8 cellular contexts compared by ENCODE assay signal in the genomic region with DNA sequence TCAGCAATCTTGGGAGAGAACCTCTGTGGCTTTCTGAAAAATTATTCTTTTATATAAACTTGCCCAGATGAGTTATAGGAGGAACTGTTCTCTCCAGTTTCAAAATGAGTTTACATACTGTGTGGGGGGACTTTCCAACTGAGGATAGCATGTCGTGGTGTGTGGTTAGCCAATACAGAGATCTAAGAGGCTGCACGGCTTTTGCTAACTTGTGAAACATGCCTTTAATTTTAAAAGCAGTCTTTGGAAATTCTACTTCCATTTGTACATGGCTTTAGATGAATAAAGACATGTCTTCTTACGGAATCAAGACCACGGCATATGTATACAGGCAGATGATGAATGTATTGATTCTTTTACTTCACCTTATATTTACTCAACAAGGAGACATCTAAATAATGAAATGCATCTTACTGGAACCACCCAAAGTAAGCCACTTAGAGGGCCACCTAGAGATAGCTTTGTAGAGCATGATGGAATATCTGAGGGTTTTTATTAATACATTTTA. TPM values are rescaled to one million over a fixed set of nuclear protein-coding genes. Genes with fewer than 3 reads are reported as not detected.
DNase-seq lines count a peak whose midpoint lies in the region; ATAC-seq, FAIRE-seq and TF ChIP-seq lines count a peak whose summit lies in the region.
"Had no signal": no experiment of that assay in that cellular context is flagged by ENCODE, and none has a peak within 500 bp of the region (broad histone marks: within the 10 kb centered on the region; RNA-seq: fewer than 3 reads in every experiment).

No MANE protein-coding gene starts in this region.

- FAIRE-seq in GM19239 (lab: Jason Lieb, UNC) (peak; percentile 87), H54 (lab: Jason Lieb, UNC) (no peak)
- FAIRE-seq: pancreas had no signal

- DNase-seq in GM19239 (ENCODE audit: insufficient read length, low spot score) (no peak), T-helper 22 cell (ENCODE audit: low read depth) (peak; percentile 56), left kidney (ENCODE audit: low read depth, low spot score) (peak; percentile 69), foreskin fibroblast (no peak), SJCRH30 (no peak), H54 (ENCODE audit: insufficient read length, low spot score) (no peak)
- DNase-seq: pancreas had no signal

- no peaks in the 10 kb centered on the region for H3K4me1 ChIP-seq in SJCRH30
- H3K4me1 ChIP-seq: pancreas had no signal

- no peak for TF ChIP-seq CTCF in foreskin fibroblast (IDR thresholded peaks at IDR 0.05; ENCODE audit: low read depth, low read length)

- H3K9me3 ChIP-seq in SJCRH30 (replicated peaks) = no peaks in the 10 kb centered on the region
- H3K9me3 ChIP-seq: pancreas had no signal

- no peak overlapping the region for H3K27ac ChIP-seq in SJCRH30
- H3K27ac ChIP-seq: pancreas had no signal

- H3K36me3 ChIP-seq in SJCRH30 = no peaks in the 10 kb centered on the region
- H3K36me3 ChIP-seq: pancreas had no signal

- no peak overlapping the region for H3K4me3 ChIP-seq in foreskin fibroblast (ENCODE audit: low read depth in 1 of 2, low read length in 2 of 2)
- H3K4me3 ChIP-seq in SJCRH30 = no peak overlapping the region
- H3K4me3 ChIP-seq: pancreas had no signal

- peak; percentile 73 for ATAC-seq in HG03095 (IDR thresholded peaks at IDR 0.05; ENCODE audit: unreplicated experiment)

- H3K27me3 ChIP-seq in SJCRH30 = no peaks in the 10 kb centered on the region
- H3K27me3 ChIP-seq: pancreas had no signal

- TF ChIP-seq POLR2A in H54 (IDR thresholded peaks at IDR 0.05; ENCODE audit: low read depth, low read length) = no peak

RNA-seq across cellular contexts. Expression of a gene that starts 39.8 kb away (rescaled TPM):
- 8.8 and 11.1 TPM in 2 replicates for total RNA-seq in SJCRH30 (2014; rRNA removed; shearing (Covaris generic))

Comparison
In these comparisons a context has a peak if more than half of its experiments do, and no peak if none do; other contexts are left out.
1. DNase-seq: peak in T-helper 22 cell (single experiment) and left kidney (single experiment); none in GM19239 (single experiment), foreskin fibroblast (0 of 2), SJCRH30 (0 of 2) and H54 (single experiment).